20 cellular contexts compared by ENCODE assay signal in the genomic region with DNA sequence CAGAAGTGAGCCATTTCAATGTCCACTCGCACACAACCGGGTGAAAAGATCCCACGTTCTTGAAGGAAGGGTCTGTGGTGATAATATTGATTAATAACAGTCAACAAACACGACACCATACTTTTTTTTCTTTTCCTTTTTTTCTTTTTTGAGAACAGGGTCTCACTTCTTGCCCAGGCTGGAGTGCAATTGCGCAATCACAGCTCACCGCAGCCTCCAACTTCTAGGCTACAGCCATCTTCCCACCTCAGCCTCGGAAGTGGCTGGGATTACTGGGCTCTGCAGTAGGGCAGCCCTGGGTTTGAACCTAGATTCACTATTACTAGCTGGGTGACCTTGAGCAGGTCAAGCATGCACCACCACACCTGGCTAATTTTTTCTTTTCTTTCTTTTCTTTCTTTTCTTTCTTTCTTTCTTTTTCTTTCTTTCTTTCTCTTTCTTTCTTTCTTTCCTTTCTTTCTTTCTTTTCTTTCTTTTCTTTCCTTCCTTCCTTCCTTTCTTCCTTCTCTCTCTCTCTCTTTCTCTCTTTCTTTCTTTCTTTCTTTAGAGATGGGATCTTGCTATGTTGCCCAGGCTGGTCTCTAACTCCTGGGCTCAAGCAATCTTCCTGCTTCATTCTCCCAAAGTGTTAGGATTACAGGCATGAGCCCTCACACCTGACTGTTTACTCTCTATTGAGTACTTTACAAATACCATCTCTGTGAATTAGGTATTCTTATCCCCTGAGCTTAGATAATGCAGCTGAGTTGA.
DNase-seq lines count a peak whose midpoint lies in the region; ATAC-seq and TF ChIP-seq lines count a peak whose summit lies in the region.
"Had no signal": no experiment of that assay in that cellular context is flagged by ENCODE, and none has a peak within 500 bp of the region (broad histone marks: within the 10 kb centered on the region; RNA-seq: fewer than 3 reads in every experiment).

No MANE protein-coding gene starts in this region.

- H3K9me3 ChIP-seq in T-helper 17 cell (ENCODE audit: control insufficient read depth, low read length, poor library complexity, severe bottlenecking) (no peaks in the 10 kb centered on the region), A673 (ENCODE audit: low read depth, low read length, poor library complexity, severe bottlenecking) (no peaks in the 10 kb centered on the region)
- H3K9me3 ChIP-seq: left lung had no signal

- DNase-seq in T-helper 1 cell: no peak
- peak; percentile 10 for DNase-seq in CD14-positive monocyte (ENCODE audit: low spot score)
- no peak for DNase-seq in T-helper 17 cell
- peak; percentile 74 for DNase-seq in fibroblast of the aortic adventitia (ENCODE audit: low read depth)
- no peak for DNase-seq in posterior cingulate gyrus
- no peak for DNase-seq in A673 (ENCODE audit: low spot score)
- DNase-seq: activated B cell treated with CpG ODN at 0.5 μM for 24 hours; activated T-cell treated with anti-CD3 and anti-CD28 coated beads, Interleukin-2, amount 50 U/mL, for 4 hours; EL; foreskin melanocyte; KG1; left lung; NCI-H1092; NCI-H2081 treated with DMSO at 0.1 percent for 48 hours; NCI-H446; trophoblast cell had no signal

- ATAC-seq in T-helper 17 cell (no peak), HG02870 (IDR thresholded peaks at IDR 0.05; ENCODE audit: unreplicated experiment) (no peak)

- H3K4me1 ChIP-seq in A673 (ENCODE audit: insufficient read depth, low read length, poor library complexity, severe bottlenecking): no peaks in the 10 kb centered on the region

- intact Hi-C loops in CD14-positive monocyte (cut with micrococcal nuclease): no loop called here
- intact Hi-C loops in posterior cingulate gyrus (cut with DNase I): no loop called here
- intact Hi-C loops in A673 (cut with micrococcal nuclease; ENCODE audit: unreplicated experiment): no loop called here

- H3K27ac ChIP-seq in A673 (ENCODE audit: low read depth, low read length, poor library complexity, severe bottlenecking): no peak overlapping the region
- H3K27ac ChIP-seq: BLaER1 treated with 17β-estradiol and CSF1 and Interleukin-3, amounts not matched to agents 10 nM and 100 nM had no signal

- H3K4me3 Mint-ChIP-seq in T-helper 1 cell treated with Interleukin-12 subunit alpha and Interleukin-12 subunit beta and Interleukin-4 antibody, amounts not matched to agents 30 μg/mL and 1 μg/mL, for 36 hours: peak overlapping the region; percentile 1
- H3K4me3 Mint-ChIP-seq in CD14-positive monocyte: peak overlapping the region in 1 of 2 donors; percentile 23
- peak overlapping the region; percentile 10 for H3K4me3 Mint-ChIP-seq in T-helper 17 cell
- H3K4me3 Mint-ChIP-seq: activated B cell treated with CpG ODN at 0.5 μM for 24 hours; activated naive CD4-positive, alpha-beta T cell treated with anti-CD3 and anti-CD28 coated beads, Interleukin-2, amount 50 U/mL, for 24 hours; activated T-cell treated with anti-CD3 and anti-CD28 coated beads, Interleukin-2, amount 50 U/mL, for 4 hours had no signal

- H3K27me3 Mint-ChIP-seq in T-helper 1 cell treated with Interleukin-12 subunit alpha and Interleukin-12 subunit beta and Interleukin-4 antibody, amounts not matched to agents 30 μg/mL and 1 μg/mL, for 36 hours (ENCODE audit: low read depth): peaks cover 4% of the 10 kb centered on the region
- H3K27me3 Mint-ChIP-seq in CD14-positive monocyte (ENCODE audit: low read depth in 3 of 3) (peaks cover 1 to 10% (median 4%) of the 10 kb centered on the region in 3 donors), T-helper 17 cell (peaks cover 7% of the 10 kb centered on the region)
- H3K27me3 Mint-ChIP-seq: activated B cell treated with CpG ODN at 0.5 μM for 24 hours had no signal

- TF ChIP-seq CTCF in CD14-positive monocyte (IDR thresholded peaks at IDR 0.05) (no peak), fibroblast of the aortic adventitia (IDR thresholded peaks at IDR 0.05; ENCODE audit: insufficient read depth, low read length) (no peak), A673 (conservative IDR thresholded peaks at IDR 0.05; ENCODE audit: low read depth, low read length) (no peak)

- CTCF ChIA-PET in A673 (lab: Charles Lee): no interaction called here

- no peak overlapping the region for H3K4me3 ChIP-seq in fibroblast of the aortic adventitia (ENCODE audit: low read depth, low read length)
- H3K4me3 ChIP-seq in A673 (ENCODE audit: low read depth, low read length, poor library complexity, severe bottlenecking): no peak overlapping the region
- H3K4me3 ChIP-seq: BLaER1 treated with 17β-estradiol and CSF1 and Interleukin-3, amounts not matched to agents 10 nM and 100 nM; left lung had no signal

- H3K27ac Mint-ChIP-seq in T-helper 1 cell treated with Interleukin-12 subunit alpha and Interleukin-12 subunit beta and Interleukin-4 antibody, amounts not matched to agents 30 μg/mL and 1 μg/mL, for 36 hours: peak overlapping the region; percentile 34
- H3K27ac Mint-ChIP-seq in CD14-positive monocyte: no peak overlapping the region
- H3K27ac Mint-ChIP-seq in T-helper 17 cell: no peak overlapping the region
- H3K27ac Mint-ChIP-seq: activated B cell treated with CpG ODN at 0.5 μM for 24 hours; activated naive CD4-positive, alpha-beta T cell treated with anti-CD3 and anti-CD28 coated beads, Interleukin-2, amount 50 U/mL, for 24 hours had no signal

- H3K36me3 ChIP-seq in A673 (ENCODE audit: insufficient read depth, low read length, poor library complexity, severe bottlenecking): no peaks in the 10 kb centered on the region
- H3K36me3 ChIP-seq: BLaER1 treated with 17β-estradiol and CSF1 and Interleukin-3, amounts not matched to agents 10 nM and 100 nM; left lung had no signal

- H3K27me3 ChIP-seq in A673 (replicated peaks; ENCODE audit: insufficient read depth, low read depth, low read length, poor library complexity): peaks cover 5% of the 10 kb centered on the region
- H3K27me3 ChIP-seq: BLaER1 treated with 17β-estradiol and CSF1 and Interleukin-3, amounts not matched to agents 10 nM and 100 nM; left lung had no signal

- H3K9me3 Mint-ChIP-seq in T-helper 1 cell treated with Interleukin-12 subunit alpha and Interleukin-12 subunit beta and Interleukin-4 antibody, amounts not matched to agents 30 μg/mL and 1 μg/mL, for 36 hours: peaks cover 4% of the 10 kb centered on the region
- H3K9me3 Mint-ChIP-seq in CD14-positive monocyte: peaks cover 0 to 5% (median 0%) of the 10 kb centered on the region in 7 donors
- H3K9me3 Mint-ChIP-seq: activated naive CD4-positive, alpha-beta T cell treated with anti-CD3 and anti-CD28 coated beads, Interleukin-2, amount 50 U/mL, for 24 hours; activated T-cell treated with anti-CD3 and anti-CD28 coated beads, Interleukin-2, amount 50 U/mL, for 4 hours had no signal

- BruUV-seq in A673 (replicated peaks; lab: Mats Ljungman, UMichigan): no TSS peak

- H3K4me1 Mint-ChIP-seq in T-helper 1 cell treated with Interleukin-12 subunit alpha and Interleukin-12 subunit beta and Interleukin-4 antibody, amounts not matched to agents 30 μg/mL and 1 μg/mL, for 36 hours (ENCODE audit: low read depth): peaks cover 36% of the 10 kb centered on the region
- peaks cover 19% of the 10 kb centered on the region for H3K4me1 Mint-ChIP-seq in CD14-positive monocyte
- peaks cover 50% of the 10 kb centered on the region for H3K4me1 Mint-ChIP-seq in T-helper 17 cell
- H3K4me1 Mint-ChIP-seq: activated naive CD4-positive, alpha-beta T cell treated with anti-CD3 and anti-CD28 coated beads, Interleukin-2, amount 50 U/mL, for 24 hours had no signal

- H3K36me3 Mint-ChIP-seq in T-helper 1 cell treated with Interleukin-12 subunit alpha and Interleukin-12 subunit beta and Interleukin-4 antibody, amounts not matched to agents 30 μg/mL and 1 μg/mL, for 36 hours (ENCODE audit: low read depth): no peaks in the 10 kb centered on the region
- no peaks in the 10 kb centered on the region for H3K36me3 Mint-ChIP-seq in CD14-positive monocyte
- H3K36me3 Mint-ChIP-seq in T-helper 17 cell (ENCODE audit: low read depth): no peaks in the 10 kb centered on the region
- H3K36me3 Mint-ChIP-seq: activated naive CD4-positive, alpha-beta T cell treated with anti-CD3 and anti-CD28 coated beads, Interleukin-2, amount 50 U/mL, for 24 hours had no signal

- POLR2A ChIA-PET in A673 (lab: Charles Lee; ENCODE audit: low non-redundant PET): no interaction called here

Comparison
In these comparisons a context has a peak if more than half of its experiments do, and no peak if none do; other contexts are left out.
1. DNase-seq: peak in CD14-positive monocyte (single experiment) and fibroblast of the aortic adventitia (single experiment); none in T-helper 1 cell (0 of 5), T-helper 17 cell (0 of 3), posterior cingulate gyrus (0 of 10) and A673 (single experiment).